ENCODE assay signal across 12 cellular contexts in the genomic region with DNA sequence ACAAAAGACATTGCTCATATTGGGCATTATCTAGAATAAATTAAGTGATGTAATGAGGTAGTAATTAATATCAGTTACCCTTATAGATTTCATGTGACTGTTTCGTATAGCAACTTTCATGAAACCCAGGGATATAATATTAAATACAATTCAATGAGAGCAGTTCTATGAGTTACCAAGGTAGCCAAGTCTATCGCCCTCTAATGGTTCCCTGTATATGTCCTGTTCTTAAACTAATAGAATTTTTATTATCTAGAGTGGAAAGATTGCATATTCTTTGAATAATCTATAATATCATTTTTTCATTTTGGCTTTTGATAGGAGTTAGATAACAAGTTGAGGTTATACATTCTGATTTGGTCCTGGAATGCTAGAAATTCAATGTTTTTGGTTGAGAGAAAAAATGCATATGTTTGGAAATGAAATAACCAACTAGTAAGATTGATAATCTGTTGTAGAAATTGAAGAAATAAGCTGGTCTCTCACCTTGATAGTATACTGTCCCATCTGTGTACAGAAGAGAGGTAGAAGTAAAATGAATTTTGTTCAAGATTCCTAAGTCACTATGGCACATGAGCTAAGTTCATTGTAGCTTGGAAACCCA. TPM values are rescaled to one million over a fixed set of nuclear protein-coding genes. Genes with fewer than 3 reads are reported as not detected.
DNase-seq lines count a peak whose midpoint lies in the region; ATAC-seq, FAIRE-seq and TF ChIP-seq lines count a peak whose summit lies in the region.
"Had no signal": no experiment of that assay in that cellular context is flagged by ENCODE, and none has a peak within 500 bp of the region (broad histone marks: within the 10 kb centered on the region; RNA-seq: fewer than 3 reads in every experiment).

No MANE protein-coding gene starts in this region.

- no peaks in the 10 kb centered on the region for H3K79me2 ChIP-seq in OCI-LY3 (ENCODE audit: low read length)
- H3K79me2 ChIP-seq in fibroblast of lung (ENCODE audit: control insufficient read depth, insufficient read depth, low read length): no peaks in the 10 kb centered on the region

- no peak overlapping the region for H3K27ac Mint-ChIP-seq in natural killer cell
- no peak overlapping the region for H3K27ac Mint-ChIP-seq in natural killer cell treated with Interleukin-12 subunit alpha and Interleukin-12 subunit beta and Interleukin-15 and Interleukin-18, amount 100 ng/mL, for 72 hours

- H2AFZ ChIP-seq in OCI-LY3 (ENCODE audit: low read depth, low read length) (no peak overlapping the region), fibroblast of lung (ENCODE audit: low read length) (no peak overlapping the region)

- H3K27me3 Mint-ChIP-seq in natural killer cell (ENCODE audit: low read depth in 2 of 2): no peaks in the 10 kb centered on the region
- no peaks in the 10 kb centered on the region for H3K27me3 Mint-ChIP-seq in natural killer cell treated with Interleukin-12 subunit alpha and Interleukin-12 subunit beta and Interleukin-15 and Interleukin-18, amount 100 ng/mL, for 72 hours

- intact Hi-C loops in natural killer cell (cut with micrococcal nuclease): no loop called here
- intact Hi-C loops in mucosa of descending colon (cut with DNase I, micrococcal nuclease): no loop called here
- intact Hi-C loops in dorsolateral prefrontal cortex (cut with DNase I): no loop called here

- no peak for ATAC-seq in natural killer cell
- no peak for ATAC-seq in natural killer cell treated with Interleukin-12 subunit alpha and Interleukin-12 subunit beta and Interleukin-15 and Interleukin-18, amount 100 ng/mL, for 72 hours
- no peak for ATAC-seq in mucosa of descending colon
- no peak for ATAC-seq in HG02798 (IDR thresholded peaks at IDR 0.05; ENCODE audit: poor library complexity, unreplicated experiment)

- H3K36me3 ChIP-seq in OCI-LY3 (replicated peaks; ENCODE audit: low read depth, low read length) (peaks cover 11% of the 10 kb centered on the region), fibroblast of lung (ENCODE audit: control insufficient read depth, insufficient read depth, low read length) (peaks cover 4% of the 10 kb centered on the region), mucosa of descending colon (ENCODE audit: low read depth) (no peaks in the 10 kb centered on the region)

- H3K4me1 ChIP-seq in OCI-LY3 (ENCODE audit: low read length): no peaks in the 10 kb centered on the region
- no peaks in the 10 kb centered on the region for H3K4me1 ChIP-seq in fibroblast of lung (ENCODE audit: control insufficient read depth, extremely low read depth, insufficient read depth, low read length)
- no peaks in the 10 kb centered on the region for H3K4me1 ChIP-seq in mucosa of descending colon (ENCODE audit: low read depth)

- H3K27ac ChIP-seq in OCI-LY3 (ENCODE audit: low read length) (no peak overlapping the region), fibroblast of lung (ENCODE audit: insufficient read depth, low read length) (no peak overlapping the region), dorsolateral prefrontal cortex (no peak overlapping the region)

- H3K4me3 Mint-ChIP-seq in natural killer cell: no peak overlapping the region
- no peak overlapping the region for H3K4me3 Mint-ChIP-seq in natural killer cell treated with Interleukin-12 subunit alpha and Interleukin-12 subunit beta and Interleukin-15 and Interleukin-18, amount 100 ng/mL, for 72 hours

- H3K27me3 ChIP-seq in OCI-LY3 (ENCODE audit: low read depth, low read length) (no peaks in the 10 kb centered on the region), fibroblast of lung (ENCODE audit: control insufficient read depth, insufficient read depth, low read length) (no peaks in the 10 kb centered on the region), dorsolateral prefrontal cortex (no peaks in the 10 kb centered on the region)

- H3K4me2 ChIP-seq in OCI-LY3 (ENCODE audit: low read length) (no peak overlapping the region), fibroblast of lung (ENCODE audit: extremely low read depth, insufficient read depth, low read length) (no peak overlapping the region)

- H3K36me3 Mint-ChIP-seq in natural killer cell: no peaks in the 10 kb centered on the region
- no peaks in the 10 kb centered on the region for H3K36me3 Mint-ChIP-seq in natural killer cell treated with Interleukin-12 subunit alpha and Interleukin-12 subunit beta and Interleukin-15 and Interleukin-18, amount 100 ng/mL, for 72 hours

- FAIRE-seq in RCC 7860 (lab: Jason Lieb, UNC): no peak

- H3K9ac ChIP-seq in OCI-LY3 (ENCODE audit: low read length) (no peak overlapping the region), fibroblast of lung (ENCODE audit: insufficient read depth, low read length) (no peak overlapping the region)

- DNase-seq in natural killer cell (no peak), fibroblast of lung (ENCODE audit: low read depth in 2 of 2) (peak in 1 of 2 donors; percentile 40), mucosa of descending colon (no peak), dorsolateral prefrontal cortex (no peak), RCC 7860 (ENCODE audit: low spot score) (no peak)
- no peak for DNase-seq in natural killer cell treated with Interleukin-12 subunit alpha and Interleukin-12 subunit beta and Interleukin-15 and Interleukin-18, amount 100 ng/mL, for 72 hours (ENCODE audit: low spot score)
- DNase-seq: activated CD4-positive, alpha-beta T cell treated with anti-CD3 and anti-CD28 coated beads for 4 hours; caudate nucleus; COR-L47; kidney glomerular epithelial cell had no signal

- H3K4me3 ChIP-seq in OCI-LY3 (ENCODE audit: low read length): no peak overlapping the region
- H3K4me3 ChIP-seq in fibroblast of lung (replicated peaks in 1 of 4; ENCODE audit: control extremely low read depth in 1 of 4, insufficient read depth in 1 of 4, low read depth in 3 of 4, low read length in 4 of 4): no peak overlapping the region
- H3K4me3 ChIP-seq in mucosa of descending colon: no peak overlapping the region
- H3K4me3 ChIP-seq in dorsolateral prefrontal cortex: no peak overlapping the region

- H3K9me3 Mint-ChIP-seq in natural killer cell: no peaks in the 10 kb centered on the region
- H3K9me3 Mint-ChIP-seq in natural killer cell treated with Interleukin-12 subunit alpha and Interleukin-12 subunit beta and Interleukin-15 and Interleukin-18, amount 100 ng/mL, for 72 hours: no peaks in the 10 kb centered on the region

- peaks cover 0 to 8% of the 10 kb centered on the region in 2 donors for H3K4me1 Mint-ChIP-seq in natural killer cell
- no peaks in the 10 kb centered on the region for H3K4me1 Mint-ChIP-seq in natural killer cell treated with Interleukin-12 subunit alpha and Interleukin-12 subunit beta and Interleukin-15 and Interleukin-18, amount 100 ng/mL, for 72 hours (ENCODE audit: low read depth in 2 of 2)

- TF ChIP-seq CTCF in natural killer cell (IDR thresholded peaks at IDR 0.05): peak; percentile 12
- TF ChIP-seq CTCF in OCI-LY3 (IDR thresholded peaks at IDR 0.05; ENCODE audit: low read depth, low read length): peak; percentile 50
- peak; percentile 20 to 59 for TF ChIP-seq CTCF in fibroblast of lung (conservative IDR thresholded peaks at IDR 0.05 in 1 of 2, IDR thresholded peaks at IDR 0.05 in 1 of 2; ENCODE audit: low read depth in 1 of 2, low read length in 2 of 2)
- no peak for TF ChIP-seq CTCF in mucosa of descending colon (IDR thresholded peaks at IDR 0.05)
- peak in 1 of 56 donors; percentile 16 for TF ChIP-seq CTCF in dorsolateral prefrontal cortex (IDR thresholded peaks at IDR 0.05 in 54 of 56, conservative IDR thresholded peaks at IDR 0.05 in 2 of 56; ENCODE audit: low read depth in 1 of 56, partially characterized antibody in 56 of 56)

- H4K20me1 ChIP-seq in OCI-LY3 (ENCODE audit: insufficient read depth, low read length): no peaks in the 10 kb centered on the region
- H4K20me1 ChIP-seq in fibroblast of lung (ENCODE audit: control insufficient read depth, extremely low read depth, insufficient read depth, low read length): no peaks in the 10 kb centered on the region

- H3K9me3 ChIP-seq in OCI-LY3 (ENCODE audit: insufficient read depth, low read length) (no peaks in the 10 kb centered on the region), fibroblast of lung (ENCODE audit: control insufficient read depth, insufficient read depth, low read depth, low read length) (no peaks in the 10 kb centered on the region), mucosa of descending colon (no peaks in the 10 kb centered on the region)

RNA-seq across cellular contexts. Expression of a gene that starts 59.7 kb away (rescaled TPM):
- total RNA-seq in natural killer cell (100 to 1,000 TPM in 2 of 3 donors, 10 to 100 TPM in 1; 97.0 to 106 (median 105) TPM), fibroblast of lung (91.9 and 129 TPM in 2 replicates), mucosa of descending colon (10 to 100 TPM; 55.4 to 79.3 (median 56.5) TPM), dorsolateral prefrontal cortex (100 to 1,000 TPM in 3 of 120 experiments, 10 to 100 TPM in 117; 48.1 to 104 (median 72.6) TPM)
- total RNA-seq in natural killer cell treated with Interleukin-12 subunit alpha and Interleukin-12 subunit beta and Interleukin-15 and Interleukin-18, amount 100 ng/mL, for 72 hours: 10 to 100 TPM; 75.9 to 79.4 TPM
- polyA plus RNA-seq in fibroblast of lung: 83.1 and 110 TPM in 2 replicates
- 79.4 and 90.5 TPM in 2 replicates for polyA plus RNA-seq in fibroblast of lung (2012)
- polyA minus RNA-seq in fibroblast of lung (ENCODE audit: low replicate concordance): 3.0 and 11.4 TPM in 2 replicates
